Comparison of ENCODE assay signal across 12 cellular contexts in the genomic region with DNA sequence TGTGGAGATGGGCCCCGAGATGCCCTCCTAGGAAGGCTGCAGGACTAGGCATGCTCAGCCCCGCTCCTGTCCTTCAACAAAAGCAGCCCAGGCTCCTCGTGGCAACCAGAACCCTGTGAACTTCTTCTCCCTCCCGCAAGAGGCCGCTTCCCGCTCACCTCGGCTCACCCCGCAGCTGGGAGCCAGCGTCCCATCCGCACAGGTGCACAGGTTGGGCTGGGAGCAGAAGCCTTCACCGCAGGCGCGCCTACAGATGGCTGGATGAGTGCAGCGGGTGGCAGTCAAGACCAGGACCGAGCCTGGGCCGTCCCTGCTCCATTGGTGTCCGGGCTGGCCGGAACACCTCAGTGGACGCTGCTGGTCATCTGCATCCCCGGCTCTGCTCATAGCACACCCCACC. TPM values are rescaled to one million over a fixed set of nuclear protein-coding genes. Genes with fewer than 3 reads are reported as not detected.
DNase-seq lines count a peak whose midpoint lies in the region; ATAC-seq, FAIRE-seq and TF ChIP-seq lines count a peak whose summit lies in the region.
"Had no signal": no experiment of that assay in that cellular context is flagged by ENCODE, and none has a peak within 500 bp of the region (broad histone marks: within the 10 kb centered on the region; RNA-seq: fewer than 3 reads in every experiment).

No MANE protein-coding gene starts in this region.

- peak overlapping the region; percentile 27 to 48 (median 45) for H3K27ac Mint-ChIP-seq in nephron
- H3K27ac Mint-ChIP-seq in CD4-positive, alpha-beta T cell = no peak overlapping the region
- H3K27ac Mint-ChIP-seq: activated CD8-positive, alpha-beta T cell treated with anti-CD3 and anti-CD28 coated beads for 36 hours had no signal

- peaks cover 39% of the 10 kb centered on the region for H3K27me3 ChIP-seq in CD4-positive, alpha-beta T cell (ENCODE audit: control insufficient read depth, insufficient read depth, low read length)

- FAIRE-seq in GM12891 (lab: Jason Lieb, UNC) = no peak

- peaks cover 7% of the 10 kb centered on the region for H3K27me3 Mint-ChIP-seq in nephron (ENCODE audit: low read depth)
- H3K27me3 Mint-ChIP-seq in CD4-positive, alpha-beta T cell = peaks cover 40% of the 10 kb centered on the region

- TF ChIP-seq POLR2A in GM12891 (IDR thresholded peaks at IDR 0.05; ENCODE audit: low read depth, low read length) = no peak

- H3K4me1 Mint-ChIP-seq in nephron = peaks cover 51% of the 10 kb centered on the region
- peaks cover 4% of the 10 kb centered on the region for H3K4me1 Mint-ChIP-seq in CD4-positive, alpha-beta T cell (ENCODE audit: low read depth)

- TF ChIP-seq CTCF in VCaP (conservative IDR thresholded peaks at IDR 0.05) = peak; percentile 18; the same call in 1 of the 2 replicates
- TF ChIP-seq CTCF in nephron (IDR thresholded peaks at IDR 0.05; ENCODE audit: unreplicated experiment in 3 of 3) = no peak
- TF ChIP-seq CTCF in CD4-positive, alpha-beta T cell (IDR thresholded peaks at IDR 0.05) = no peak

- POLR2A ChIA-PET in CD4-positive, alpha-beta T cell (lab: Charles Lee) = no interaction called here

- H3K4me3 Mint-ChIP-seq in nephron = peak overlapping the region in 2 of 3 experiments; percentile 66 to 71
- H3K4me3 Mint-ChIP-seq in CD4-positive, alpha-beta T cell = no peak overlapping the region
- H3K4me3 Mint-ChIP-seq: activated CD8-positive, alpha-beta T cell treated with anti-CD3 and anti-CD28 coated beads for 36 hours had no signal

- ATAC-seq in CD4-positive, alpha-beta T cell (ENCODE audit: poor library complexity) = no peak
- ATAC-seq: activated CD8-positive, alpha-beta T cell treated with anti-CD3 and anti-CD28 coated beads for 36 hours; left cardiac atrium; psoas muscle had no signal

- H3K27ac ChIP-seq in VCaP = no peak overlapping the region
- H3K27ac ChIP-seq in CD4-positive, alpha-beta T cell (ENCODE audit: low read depth, low read length) = no peak overlapping the region
- H3K27ac ChIP-seq: psoas muscle had no signal

- H3K36me3 Mint-ChIP-seq in nephron (ENCODE audit: low read depth) = peaks cover 10% of the 10 kb centered on the region
- no peaks in the 10 kb centered on the region for H3K36me3 Mint-ChIP-seq in CD4-positive, alpha-beta T cell (ENCODE audit: low read depth)

- H3K9me3 ChIP-seq in CD4-positive, alpha-beta T cell (ENCODE audit: control insufficient read depth, low read length) = no peaks in the 10 kb centered on the region
- H3K9me3 ChIP-seq: psoas muscle had no signal

- H3K9me3 Mint-ChIP-seq in nephron = no peaks in the 10 kb centered on the region
- no peaks in the 10 kb centered on the region for H3K9me3 Mint-ChIP-seq in CD4-positive, alpha-beta T cell
- H3K9me3 Mint-ChIP-seq: activated CD8-positive, alpha-beta T cell treated with anti-CD3 and anti-CD28 coated beads for 36 hours had no signal

- CTCF ChIA-PET in CD4-positive, alpha-beta T cell (lab: Charles Lee) = no interaction called here

- DNase-seq in DMS79 treated with DMSO at 0.1 percent for 48 hours (lab: John Stamatoyannopoulos, UW) (peak; percentile 69), NCI-H2107 treated with DMSO at 0.1 percent for 48 hours (lab: John Stamatoyannopoulos, UW; ENCODE audit: unreplicated experiment) (peak; percentile 72), COR-L47 (lab: John Stamatoyannopoulos, UW) (no peak), GM12891 (ENCODE audit: insufficient read length, low spot score) (no peak)
- DNase-seq in CD4-positive, alpha-beta T cell = no peak
- DNase-seq: activated CD8-positive, alpha-beta T cell treated with anti-CD3 and anti-CD28 coated beads for 36 hours; left cardiac atrium; NCI-H187; psoas muscle had no signal

- intact Hi-C loops in CD4-positive, alpha-beta T cell (cut with DNase I, micrococcal nuclease) = loop anchor here in 1 of 2 experiments (10.0 kb wide), 1 partner anchor 181 kb away; no protein-coding TSS in a partner anchor

TF ChIP-seq in GM12891, 5 proteins besides CTCF, POLR2A, EP300 and RAD21:
- TF ChIP-seq TAF1 (IDR thresholded peaks at IDR 0.05; ENCODE audit: low read depth, low read length) (no peak), SPI1 (IDR thresholded peaks at IDR 0.05; ENCODE audit: low read depth, low read length) (no peak), POLR2AphosphoS5 (IDR thresholded peaks at IDR 0.05; ENCODE audit: low read depth, low read length) (no peak), PAX5 (IDR thresholded peaks at IDR 0.05; ENCODE audit: insufficient read depth, low read length, severe bottlenecking) (no peak), POU2F2 (IDR thresholded peaks at IDR 0.05; ENCODE audit: low read depth, low read length) (no peak)

RNA-seq across cellular contexts. Expression of a gene that starts 3.4 kb away (rescaled TPM):
- polyA plus RNA-seq in GM12891 (2012; ENCODE audit: low read depth, missing spikeins) = 0.03 TPM
- total RNA-seq in CD4-positive, alpha-beta T cell = not detected
- total RNA-seq: glomerular endothelial cell, left cardiac atrium had no signal

Comparison
In these comparisons a context has a peak if more than half of its experiments do, and no peak if none do; other contexts are left out.
1. DNase-seq: peak in DMS79 treated with DMSO at 0.1 percent for 48 hours (single experiment) and NCI-H2107 treated with DMSO at 0.1 percent for 48 hours (single experiment); none in COR-L47 (single experiment), GM12891 (single experiment) and CD4-positive, alpha-beta T cell (0 of 10).